Comparison of ENCODE assay signal across 13 cellular contexts in genomic region chr3:71998995-71999673, GRCh38.
DNase-seq lines count a peak whose midpoint lies in the region; ATAC-seq and TF ChIP-seq lines count a peak whose summit lies in the region.
"Had no signal": no experiment of that assay in that cellular context is flagged by ENCODE, and none has a peak within 500 bp of the region (broad histone marks: within the 10 kb centered on the region; RNA-seq: fewer than 3 reads in every experiment).

No MANE protein-coding gene starts in this region.

- no peak overlapping the region for H2BK5ac ChIP-seq in neuronal stem cell (ENCODE audit: low read length)

- WGBS in neuronal stem cell (ENCODE audit: extremely low coverage in 2 of 2, insufficient read length in 2 of 2, insufficient replicate concordance in 1 of 2), 2 donors = no CpG with 5 or more reads among the region's 3 CpGs
- 82% methylated on average over 3 of the region's 3 CpGs for WGBS in prostate gland
- 72 to 86% (median 80%) methylated on average over 3 of the region's 3 CpGs for WGBS in heart left ventricle, 4 donors

- no peak overlapping the region for H3K14ac ChIP-seq in neuronal stem cell (ENCODE audit: low read length)

- DNase-seq in AG08395 (ENCODE audit: low spot score) (peak; percentile 95), GM04504 (ENCODE audit: low read depth) (peak; percentile 94), foreskin keratinocyte (peak; percentile 69 to 95), neuronal stem cell (ENCODE audit: low spot score) (no peak), prostate gland (ENCODE audit: low spot score) (no peak), Right ventricle myocardium inferior (ENCODE audit: missing footprints) (no peak), heart left ventricle (no peak)
- DNase-seq in activated T-helper 2 cell treated with anti-CD3 and anti-CD28 coated beads, Interferon-gamma antibody, Interleukin-2, Interleukin-4, amounts not matched to agents 10 μg/mL and 5 μg/mL and 100 μg/mL, durations not matched to agents 14 hours and 24 hours and 36 hours (ENCODE audit: low spot score) = no peak
- DNase-seq: activated naive CD4-positive, alpha-beta T cell treated with anti-CD3 and anti-CD28 coated beads, Interleukin-2, amount 50 U/mL, for 16 hours; effector memory CD8-positive, alpha-beta T cell; KG1; nephron progenitor cell had no signal

- H3K4me2 ChIP-seq in neuronal stem cell (ENCODE audit: insufficient read depth, low read length, poor library complexity, severe bottlenecking) = no peak overlapping the region
- H3K4me2 ChIP-seq: smooth muscle cell had no signal

- TF ChIP-seq CTCF in foreskin keratinocyte (conservative IDR thresholded peaks at IDR 0.05) (peak; percentile 34), prostate gland (IDR thresholded peaks at IDR 0.05) (no peak), heart left ventricle (IDR thresholded peaks at IDR 0.05) (no peak)

- H3K36me3 Mint-ChIP-seq in activated T-helper 2 cell treated with anti-CD3 and anti-CD28 coated beads, Interferon-gamma antibody, Interleukin-2, Interleukin-4, amounts not matched to agents 10 μg/mL and 5 μg/mL and 100 μg/mL, durations not matched to agents 14 hours and 24 hours and 36 hours (ENCODE audit: low read depth) = no peaks in the 10 kb centered on the region

- no peak overlapping the region for H2BK12ac ChIP-seq in neuronal stem cell (ENCODE audit: low read length)

- no peak overlapping the region for H3K4me3 ChIP-seq in neuronal stem cell (ENCODE audit: low read length in 2 of 2)
- no peak overlapping the region for H3K4me3 ChIP-seq in prostate gland
- H3K4me3 ChIP-seq in heart left ventricle = no peak overlapping the region
- H3K4me3 ChIP-seq: smooth muscle cell had no signal

- H3K4me1 ChIP-seq in foreskin keratinocyte (peaks cover 5% of the 10 kb centered on the region), neuronal stem cell (ENCODE audit: control insufficient read depth in 2 of 2, insufficient read depth in 1 of 2, low read depth in 1 of 2, low read length in 2 of 2) (no peaks in the 10 kb centered on the region), prostate gland (replicated peaks) (no peaks in the 10 kb centered on the region), heart left ventricle (peaks cover 0 to 7% (median 0%) of the 10 kb centered on the region in 12 donors)

- H3K23ac ChIP-seq in neuronal stem cell (ENCODE audit: low read depth, low read length, poor library complexity) = no peak overlapping the region

- H3K79me1 ChIP-seq in neuronal stem cell (ENCODE audit: low read depth, low read length) = no peaks in the 10 kb centered on the region

- H3K36me3 ChIP-seq in neuronal stem cell (replicated peaks in 1 of 2; ENCODE audit: control insufficient read depth in 2 of 2, insufficient read depth in 2 of 2, low read length in 2 of 2) (no peaks in the 10 kb centered on the region), prostate gland (no peaks in the 10 kb centered on the region), heart left ventricle (no peaks in the 10 kb centered on the region)

- H2AFZ ChIP-seq in neuronal stem cell (ENCODE audit: low read length) = no peak overlapping the region

- H3K27me3 ChIP-seq in foreskin keratinocyte (peaks cover 3% of the 10 kb centered on the region), neuronal stem cell (ENCODE audit: control insufficient read depth in 3 of 3, insufficient read depth in 3 of 3, low read depth in 1 of 3, low read length in 3 of 3) (no peaks in the 10 kb centered on the region), prostate gland (replicated peaks; ENCODE audit: insufficient read depth) (no peaks in the 10 kb centered on the region), heart left ventricle (peaks cover 0 to 11% (median 0%) of the 10 kb centered on the region in 9 donors)

- H3K18ac ChIP-seq in neuronal stem cell (ENCODE audit: low read length) = no peak overlapping the region

- no peak overlapping the region for H2BK15ac ChIP-seq in neuronal stem cell (ENCODE audit: low read length)

- peak overlapping the region; percentile 71 for H3K27ac ChIP-seq in foreskin keratinocyte
- H3K27ac ChIP-seq in neuronal stem cell (replicated peaks; ENCODE audit: low read length) = no peak overlapping the region
- no peak overlapping the region for H3K27ac ChIP-seq in prostate gland
- no peak overlapping the region for H3K27ac ChIP-seq in heart left ventricle

- H4K8ac ChIP-seq in neuronal stem cell (ENCODE audit: low read depth, low read length) = no peak overlapping the region

- no peak overlapping the region for H3K4ac ChIP-seq in neuronal stem cell (ENCODE audit: low read length)

- H3K9me3 ChIP-seq in neuronal stem cell (replicated peaks in 1 of 2; ENCODE audit: control insufficient read depth in 2 of 2, insufficient read depth in 1 of 2, low read depth in 1 of 2, low read length in 2 of 2) (no peaks in the 10 kb centered on the region), prostate gland (no peaks in the 10 kb centered on the region), heart left ventricle (no peaks in the 10 kb centered on the region)

- TF ChIP-seq POLR2A in prostate gland (IDR thresholded peaks at IDR 0.05) = no peak
- TF ChIP-seq POLR2A in heart left ventricle (IDR thresholded peaks at IDR 0.05) = no peak

- no peak overlapping the region for H2BK120ac ChIP-seq in neuronal stem cell (ENCODE audit: low read depth, low read length)

- H3K9me3 Mint-ChIP-seq in activated T-helper 2 cell treated with anti-CD3 and anti-CD28 coated beads, Interferon-gamma antibody, Interleukin-2, Interleukin-4, amounts not matched to agents 10 μg/mL and 5 μg/mL and 100 μg/mL, durations not matched to agents 14 hours and 24 hours and 36 hours = no peaks in the 10 kb centered on the region
- H3K9me3 Mint-ChIP-seq: effector memory CD8-positive, alpha-beta T cell; nephron progenitor cell had no signal

- no peak overlapping the region for H3K9ac ChIP-seq in neuronal stem cell (ENCODE audit: low read depth, low read length, poor library complexity)

- H3K4me3 Mint-ChIP-seq in activated T-helper 2 cell treated with anti-CD3 and anti-CD28 coated beads, Interferon-gamma antibody, Interleukin-2, Interleukin-4, amounts not matched to agents 10 μg/mL and 5 μg/mL and 100 μg/mL, durations not matched to agents 14 hours and 24 hours and 36 hours (ENCODE audit: low read depth) = no peak overlapping the region
- H3K4me3 Mint-ChIP-seq: effector memory CD8-positive, alpha-beta T cell; nephron progenitor cell had no signal

- peaks cover 24% of the 10 kb centered on the region for H3K4me1 Mint-ChIP-seq in activated T-helper 2 cell treated with anti-CD3 and anti-CD28 coated beads, Interferon-gamma antibody, Interleukin-2, Interleukin-4, amounts not matched to agents 10 μg/mL and 5 μg/mL and 100 μg/mL, durations not matched to agents 14 hours and 24 hours and 36 hours (ENCODE audit: low read depth)

- ATAC-seq in foreskin keratinocyte (peak; percentile 95), Right ventricle myocardium inferior (no peak), heart left ventricle (no peak)
- ATAC-seq: effector memory CD8-positive, alpha-beta T cell had no signal

- peak overlapping the region; percentile 69 for H3K27ac Mint-ChIP-seq in activated T-helper 2 cell treated with anti-CD3 and anti-CD28 coated beads, Interferon-gamma antibody, Interleukin-2, Interleukin-4, amounts not matched to agents 10 μg/mL and 5 μg/mL and 100 μg/mL, durations not matched to agents 14 hours and 24 hours and 36 hours
- H3K27ac Mint-ChIP-seq: effector memory CD8-positive, alpha-beta T cell; nephron progenitor cell had no signal

- no peak overlapping the region for H2AK5ac ChIP-seq in neuronal stem cell (ENCODE audit: low read depth, low read length)

- H4K91ac ChIP-seq in neuronal stem cell (ENCODE audit: low read depth, low read length, poor library complexity) = no peak overlapping the region

- peaks cover 2% of the 10 kb centered on the region for H3K27me3 Mint-ChIP-seq in activated T-helper 2 cell treated with anti-CD3 and anti-CD28 coated beads, Interferon-gamma antibody, Interleukin-2, Interleukin-4, amounts not matched to agents 10 μg/mL and 5 μg/mL and 100 μg/mL, durations not matched to agents 14 hours and 24 hours and 36 hours (ENCODE audit: low read depth)

- intact Hi-C loops in activated T-helper 2 cell treated with anti-CD3 and anti-CD28 coated beads, Interferon-gamma antibody, Interleukin-2, Interleukin-4, amounts not matched to agents 10 μg/mL and 5 μg/mL and 100 μg/mL, durations not matched to agents 14 hours and 24 hours and 36 hours (cut with micrococcal nuclease) = loop anchor here (2.0 to 5.0 kb wide), 2 partner anchors 14 to 268 kb away; no protein-coding TSS in a partner anchor
- intact Hi-C loops in prostate gland (cut with DNase I) = no loop called here
- intact Hi-C loops in Right ventricle myocardium inferior (cut with DNase I) = no loop called here
- intact Hi-C loops in heart left ventricle (cut with DNase I) = no loop called here

Comparison
In these comparisons a context has a peak if more than half of its experiments do, and no peak if none do; other contexts are left out.
1. DNase-seq: peak in AG08395 (single experiment), GM04504 (single experiment) and foreskin keratinocyte (2 of 2); none in activated T-helper 2 cell treated with anti-CD3 and anti-CD28 coated beads, Interferon-gamma antibody, Interleukin-2, Interleukin-4, amounts not matched to agents 10 μg/mL and 5 μg/mL and 100 μg/mL, durations not matched to agents 14 hours and 24 hours and 36 hours (single experiment), neuronal stem cell (single experiment), prostate gland (single experiment), Right ventricle myocardium inferior (single experiment) and heart left ventricle (0 of 5).